ENCODE assay signal across 10 cellular contexts in the genomic region with DNA sequence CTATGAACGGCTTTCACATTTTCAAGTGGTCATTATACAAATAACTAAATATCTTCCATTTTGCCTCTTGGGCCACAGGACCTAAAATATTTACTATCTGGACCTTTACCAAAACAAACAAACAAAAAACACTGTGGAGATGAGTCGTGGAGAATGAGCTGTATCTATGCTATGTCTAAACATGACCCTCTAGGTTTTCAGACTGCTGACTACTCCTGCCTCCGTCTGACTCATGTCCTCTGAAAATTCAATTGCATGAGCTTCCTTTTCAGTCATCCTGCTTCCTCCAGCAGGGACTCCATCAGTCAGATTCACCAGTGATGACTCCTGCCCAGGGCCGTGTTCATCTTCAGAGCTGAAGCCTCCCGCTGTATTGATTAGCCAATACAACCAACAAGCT.
A peak's percentile ranks its signal among the peaks of the same experiment; 100 is the strongest.
DNase-seq lines count a peak whose midpoint lies in the region; ATAC-seq, FAIRE-seq and TF ChIP-seq lines count a peak whose summit lies in the region.
"Had no signal": no experiment of that assay in that cellular context is flagged by ENCODE, and none has a peak within 500 bp of the region (broad histone marks: within the 10 kb centered on the region; RNA-seq: fewer than 3 reads in every experiment).

No MANE protein-coding gene starts in this region.

- no peaks in the 10 kb centered on the region for H3K9me3 ChIP-seq in AG04450 (ENCODE audit: control insufficient read depth, insufficient read depth, low read length)

- peak overlapping the region; percentile 86 for H3K27ac ChIP-seq in AG04450 (ENCODE audit: low read depth, low read length)

- no peak for ATAC-seq in Right ventricle myocardium inferior
- ATAC-seq in Right ventricle myocardium superior (ENCODE audit: poor library complexity): no peak
- ATAC-seq in GM18502 (IDR thresholded peaks at IDR 0.05; ENCODE audit: poor library complexity, unreplicated experiment): no peak

- peak; percentile 61 for FAIRE-seq in islet of Langerhans (lab: Jason Lieb, UNC)

- intact Hi-C loops in Right ventricle myocardium inferior (cut with DNase I): no loop called here
- intact Hi-C loops in Right ventricle myocardium superior (cut with DNase I): no loop called here

- no peaks in the 10 kb centered on the region for H3K27me3 ChIP-seq in AG04450 (ENCODE audit: control insufficient read depth, insufficient read depth, low read length)

- TF ChIP-seq CTCF in AG04450 (IDR thresholded peaks at IDR 0.05; ENCODE audit: low read depth, low read length): 0 out of 2 replicates have a peak, but pooled peaks have one; percentile 24

- CTCF ChIA-PET in AG04450 (lab: Charles Lee): interaction anchor here (1.2 to 4.5 kb wide), 4 partner anchors 12 to 336 kb away, joined by 3 to 30 read pairs (median 8); no protein-coding TSS in a partner anchor

- no peak overlapping the region for H3K4me3 ChIP-seq in AG04450 (ENCODE audit: low read depth, low read length)

- POLR2A ChIA-PET in AG04450 (lab: Yijun Ruan, JAX): interaction anchor here (0.7 to 1.2 kb wide), 5 partner anchors 10 to 257 kb away, joined by 3 to 13 read pairs (median 4); partner anchors contain the start of gene C1GALT1

- DNase-seq in AG04450 (ENCODE audit: low read depth, low spot score) (peak; percentile 95), HK-2 (ENCODE audit: unreplicated experiment) (peak; percentile 19), T1000 (lab: John Stamatoyannopoulos, UW) (peak; percentile 81), DMS114 treated with DMSO at 0.1 percent for 48 hours (lab: John Stamatoyannopoulos, UW; ENCODE audit: unreplicated experiment) (no peak), Right ventricle myocardium inferior (ENCODE audit: missing footprints) (no peak), Right ventricle myocardium superior (no peak)
- DNase-seq: H7, MM.1S had no signal

Comparison
In these comparisons a context has a peak if more than half of its experiments do, and no peak if none do; other contexts are left out.
1. DNase-seq: peak in AG04450 (single experiment), HK-2 (single experiment) and T1000 (single experiment); none in DMS114 treated with DMSO at 0.1 percent for 48 hours (single experiment), Right ventricle myocardium inferior (single experiment) and Right ventricle myocardium superior (single experiment).